In genomic region chr12:104844123-104844522, GRCh38 we compare ENCODE assay signal across 11 cellular contexts.
"Had no signal": no experiment of that assay in that cellular context is flagged by ENCODE, and none has a peak within 500 bp of the region (broad histone marks: within the 10 kb centered on the region; RNA-seq: fewer than 3 reads in every experiment).

No MANE protein-coding gene starts in this region.

- H3K4me2 ChIP-seq: KMS-11 had no signal

- H3K27ac ChIP-seq: GM23248, HL-60, KMS-11 had no signal

- DNase-seq: GM23248, GOT3, H7, HFFc6, IMR-90, Karpas-422, KBM-7 had no signal

- ATAC-seq: HCT116 had no signal

- H3K9me3 ChIP-seq: HAP-1 had no signal

- H3K4me1 ChIP-seq: HAP-1 had no signal

- H3K36me3 ChIP-seq: HAP-1 had no signal

- H3K4me3 ChIP-seq: GM23248, HAP-1 had no signal
